28 cellular contexts compared by ENCODE assay signal in the genomic region with DNA sequence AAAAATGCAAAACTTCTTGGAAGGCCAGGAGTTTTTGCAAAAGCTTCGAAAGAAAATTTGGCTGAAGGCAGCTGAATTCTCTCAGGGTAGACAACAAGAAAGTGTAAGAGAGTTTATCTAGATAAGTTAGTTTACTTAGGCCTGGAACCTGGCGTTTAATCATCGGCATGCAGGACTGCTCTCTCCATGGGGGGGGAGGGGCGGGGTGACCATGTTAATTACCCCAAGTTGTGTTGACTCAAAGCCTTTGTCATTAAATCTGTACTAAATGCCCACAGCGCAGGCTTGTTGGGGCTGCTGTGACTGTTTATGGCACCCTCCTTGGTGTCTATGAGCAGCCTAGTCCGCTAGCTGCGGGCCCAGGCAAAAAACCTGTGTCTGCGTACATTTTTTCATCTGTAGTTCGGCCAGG.
"Had no signal": no experiment of that assay in that cellular context is flagged by ENCODE, and none has a peak within 500 bp of the region (broad histone marks: within the 10 kb centered on the region; RNA-seq: fewer than 3 reads in every experiment).

No MANE protein-coding gene starts in this region.

- H3K27ac Mint-ChIP-seq: activated B cell treated with CpG ODN at 0.5 μM for 24 hours; activated CD4-positive, alpha-beta T cell treated with anti-CD3 and anti-CD28 coated beads for 36 hours; activated naive CD8-positive, alpha-beta T cell; activated T-cell treated with anti-CD3 and anti-CD28 coated beads, Interleukin-2, amount 50 U/mL, for 24 hours; activated T-helper 17 cell treated with anti-CD3 and anti-CD28 coated beads, Interleukin-2, amount 50 U/mL, for 72 hours; immature natural killer cell; naive thymus-derived CD4-positive, alpha-beta T cell; stimulated activated naive B cell treated with anti-CD40 and anti-IgM and Interleukin-4, amounts not matched to agents 10 μg/mL and 1 μg/mL and 100 μg/mL, for 72 hours had no signal

- H3K27me3 ChIP-seq: adrenal gland, ascending aorta, breast epithelium, hepatocyte, neutrophil, ovary, transverse colon, uterus had no signal

- H3K4me3 ChIP-seq: adrenal gland, ascending aorta, breast epithelium, hepatocyte, lower lobe of right lung, ovary, prostate gland, transverse colon, uterus had no signal

- H3K9me3 Mint-ChIP-seq: activated B cell treated with CpG ODN at 0.5 μM for 24 hours; activated T-cell treated with anti-CD3 and anti-CD28 coated beads, Interleukin-2, amount 50 U/mL, for 24 hours; activated T-helper 17 cell treated with anti-CD3 and anti-CD28 coated beads, Interleukin-2, amount 50 U/mL, for 72 hours; central memory CD8-positive, alpha-beta T cell; immature natural killer cell had no signal

- H3K27me3 Mint-ChIP-seq: activated B cell treated with CpG ODN at 0.5 μM for 24 hours; activated CD4-positive, alpha-beta T cell treated with anti-CD3 and anti-CD28 coated beads for 36 hours; activated naive CD8-positive, alpha-beta T cell; activated T-cell treated with anti-CD3 and anti-CD28 coated beads, Interleukin-2, amount 50 U/mL, for 24 hours; activated T-helper 17 cell treated with anti-CD3 and anti-CD28 coated beads, Interleukin-2, amount 50 U/mL, for 72 hours; central memory CD8-positive, alpha-beta T cell; naive thymus-derived CD4-positive, alpha-beta T cell; stimulated activated naive B cell treated with anti-CD40 and anti-IgM and Interleukin-4, amounts not matched to agents 10 μg/mL and 1 μg/mL and 100 μg/mL, for 72 hours had no signal

- DNase-seq: activated B cell treated with CpG ODN at 0.5 μM for 24 hours; activated CD4-positive, alpha-beta T cell treated with anti-CD3 and anti-CD28 coated beads for 36 hours; activated CD4-positive, alpha-beta T cell treated with anti-CD3 and anti-CD28 coated beads, Interleukin-2, amount 50 U/mL, for 4 hours; activated CD8-positive, alpha-beta memory T cell treated with anti-CD3 and anti-CD28 coated beads for 24 hours; activated CD8-positive, alpha-beta memory T cell treated with anti-CD3 and anti-CD28 coated beads, Interleukin-2, amount 50 U/mL, for 4 hours; activated T-cell treated with anti-CD3 and anti-CD28 coated beads, Interleukin-2, amount 50 U/mL, for 24 hours; adrenal gland; foreskin fibroblast; immature natural killer cell; lower lobe of right lung; naive thymus-derived CD4-positive, alpha-beta T cell; ovary; stimulated activated CD4-positive, alpha-beta T cell treated with anti-CD3 and anti-CD28 coated beads, Interleukin-2, amount 100 ng/mL, for 48 hours; stimulated activated CD8-positive, alpha-beta memory T cell treated with anti-CD3 and anti-CD28 coated beads, Interleukin-4, amount 100 ng/mL, for 48 hours; stimulated activated naive B cell treated with anti-CD40 and anti-IgM and Interleukin-4, amounts not matched to agents 10 μg/mL and 1 μg/mL and 100 μg/mL, for 72 hours; T-helper 1 cell; transverse colon; uterus had no signal

- ATAC-seq: activated CD4-positive, alpha-beta T cell treated with anti-CD3 and anti-CD28 coated beads for 36 hours; activated T-helper 17 cell treated with anti-CD3 and anti-CD28 coated beads, Interleukin-2, amount 50 U/mL, for 72 hours; left lobe of liver; lower lobe of right lung; naive thymus-derived CD4-positive, alpha-beta T cell; stimulated activated naive B cell treated with anti-CD40 and anti-IgM and Interleukin-4, amounts not matched to agents 10 μg/mL and 1 μg/mL and 100 μg/mL, for 72 hours had no signal

- H3K4me3 Mint-ChIP-seq: activated B cell treated with CpG ODN at 0.5 μM for 24 hours; activated CD4-positive, alpha-beta T cell treated with anti-CD3 and anti-CD28 coated beads for 36 hours; activated naive CD8-positive, alpha-beta T cell; activated T-cell treated with anti-CD3 and anti-CD28 coated beads, Interleukin-2, amount 50 U/mL, for 24 hours; activated T-helper 17 cell treated with anti-CD3 and anti-CD28 coated beads, Interleukin-2, amount 50 U/mL, for 72 hours; central memory CD8-positive, alpha-beta T cell; immature natural killer cell; naive thymus-derived CD4-positive, alpha-beta T cell; stimulated activated naive B cell treated with anti-CD40 and anti-IgM and Interleukin-4, amounts not matched to agents 10 μg/mL and 1 μg/mL and 100 μg/mL, for 72 hours had no signal

- H3K4me1 ChIP-seq: adrenal gland, ascending aorta, breast epithelium, lower lobe of right lung, prostate gland, transverse colon, uterus had no signal

- H3K36me3 ChIP-seq: adrenal gland, breast epithelium, neutrophil, ovary, prostate gland, transverse colon, uterus had no signal

- H3K9me3 ChIP-seq: adrenal gland, ascending aorta, breast epithelium, lower lobe of right lung, neutrophil, ovary, prostate gland, transverse colon, uterus had no signal

- H3K27ac ChIP-seq: adrenal gland, ascending aorta, breast epithelium, epithelial cell of prostate, hepatocyte, lower lobe of right lung, neutrophil, ovary, prostate gland, transverse colon, uterus had no signal

- H3K4me1 Mint-ChIP-seq: activated CD4-positive, alpha-beta T cell treated with anti-CD3 and anti-CD28 coated beads for 36 hours; activated T-helper 17 cell treated with anti-CD3 and anti-CD28 coated beads, Interleukin-2, amount 50 U/mL, for 72 hours; central memory CD8-positive, alpha-beta T cell; immature natural killer cell had no signal
